Comparison of ENCODE assay signal across 1 cellular context in genomic region chr7:44373418-44373740, GRCh38.
TF ChIP-seq lines count a peak whose summit lies in the region.

No MANE protein-coding gene starts in this region.

TF ChIP-seq in IMR-90, 13 proteins besides CTCF, POLR2A, EP300 and RAD21:
- no peak for TF ChIP-seq MAFK (IDR thresholded peaks at IDR 0.05; ENCODE audit: low read depth, low read length)
- TF ChIP-seq CEBPB (IDR thresholded peaks at IDR 0.05; ENCODE audit: low read depth, low read length), result no peak
- no peak for TF ChIP-seq USF2 (IDR thresholded peaks at IDR 0.05; ENCODE audit: low read depth, low read length)
- no peak for TF ChIP-seq MAZ (IDR thresholded peaks at IDR 0.05; ENCODE audit: borderline replicate concordance, low read depth, low read length)
- no peak for TF ChIP-seq CHD1 (IDR thresholded peaks at IDR 0.05; ENCODE audit: low read depth, low read length)
- TF ChIP-seq SMC3 (IDR thresholded peaks at IDR 0.05; ENCODE audit: low read depth, low read length), result no peak
- TF ChIP-seq FOS (IDR thresholded peaks at IDR 0.05; ENCODE audit: low read depth, low read length), result no peak
- TF ChIP-seq RCOR1 (IDR thresholded peaks at IDR 0.05; ENCODE audit: insufficient replicate concordance, low read length), result no peak
- TF ChIP-seq NFE2L2 (IDR thresholded peaks at IDR 0.05; ENCODE audit: low read depth, low read length), result no peak
- no peak for TF ChIP-seq BHLHE40 (IDR thresholded peaks at IDR 0.05; ENCODE audit: low read depth, low read length)
- no peak for TF ChIP-seq ELK1 (IDR thresholded peaks at IDR 0.05; ENCODE audit: borderline replicate concordance, low read depth, low read length)
- TF ChIP-seq MXI1 (IDR thresholded peaks at IDR 0.05; ENCODE audit: borderline replicate concordance, low read depth, low read length), result no peak
- no peak for TF ChIP-seq RFX5 (IDR thresholded peaks at IDR 0.05; ENCODE audit: low read depth, low read length)
TF ChIP-seq in IMR-90: peak in this region for 0.
